8 cellular contexts compared by ENCODE assay signal in genomic region chr1:244834596-244835275, GRCh38. TPM values are rescaled to one million over a fixed set of nuclear protein-coding genes. Genes with fewer than 3 reads are reported as not detected.
DNase-seq lines count a peak whose midpoint lies in the region; ATAC-seq and TF ChIP-seq lines count a peak whose summit lies in the region.

No MANE protein-coding gene starts in this region.

- no peaks in the 10 kb centered on the region for H3K27me3 Mint-ChIP-seq in CD4-positive, alpha-beta memory T cell
- no peaks in the 10 kb centered on the region for H3K27me3 Mint-ChIP-seq in activated CD8-positive, alpha-beta T cell treated with anti-CD3 and anti-CD28 coated beads for 36 hours

- no peaks in the 10 kb centered on the region for H3K9me3 ChIP-seq in CD4-positive, alpha-beta memory T cell (ENCODE audit: control insufficient read depth in 1 of 2, low read length in 2 of 2)
- H3K9me3 ChIP-seq in mononuclear cell (ENCODE audit: low read depth, low read length) = no peaks in the 10 kb centered on the region

- TF ChIP-seq CTCF in activated CD8-positive, alpha-beta T cell treated with anti-CD3 and anti-CD28 coated beads for 36 hours (IDR thresholded peaks at IDR 0.05) = no peak

- H3K4me3 Mint-ChIP-seq in CD4-positive, alpha-beta memory T cell = peak overlapping the region; percentile 89 to 98 (median 96)
- H3K4me3 Mint-ChIP-seq in activated CD8-positive, alpha-beta T cell treated with anti-CD3 and anti-CD28 coated beads for 36 hours = peak overlapping the region; percentile 93

- H3K27me3 ChIP-seq in CD4-positive, alpha-beta memory T cell (ENCODE audit: insufficient read depth, low read length) = no peaks in the 10 kb centered on the region
- H3K27me3 ChIP-seq in mononuclear cell (ENCODE audit: insufficient read depth, low read length) = no peaks in the 10 kb centered on the region

- H3K4me1 ChIP-seq in CD4-positive, alpha-beta memory T cell (ENCODE audit: insufficient read depth, low read length) = peaks cover 44% of the 10 kb centered on the region
- H3K4me1 ChIP-seq in mononuclear cell (ENCODE audit: insufficient read depth, low read length) = peaks cover 39% of the 10 kb centered on the region

- peak overlapping the region; percentile 74 to 80 for H3K4me3 ChIP-seq in CD4-positive, alpha-beta memory T cell (ENCODE audit: low read length in 2 of 2)
- peak overlapping the region; percentile 83 for H3K4me3 ChIP-seq in mononuclear cell (ENCODE audit: low read length)

- ATAC-seq in GM19372 (IDR thresholded peaks at IDR 0.05; ENCODE audit: low read depth, unreplicated experiment) (peak; percentile 60), HG03520 (IDR thresholded peaks at IDR 0.05; ENCODE audit: unreplicated experiment) (peak; percentile 59)
- peak; percentile 78 for ATAC-seq in activated CD8-positive, alpha-beta T cell treated with anti-CD3 and anti-CD28 coated beads for 36 hours

- peaks cover 29 to 59% (median 37%) of the 10 kb centered on the region in 4 donors for H3K4me1 Mint-ChIP-seq in CD4-positive, alpha-beta memory T cell
- peaks cover 31% of the 10 kb centered on the region for H3K4me1 Mint-ChIP-seq in activated CD8-positive, alpha-beta T cell treated with anti-CD3 and anti-CD28 coated beads for 36 hours (ENCODE audit: low read depth)

- peak overlapping the region; percentile 94 for H3K27ac ChIP-seq in CD4-positive, alpha-beta memory T cell (ENCODE audit: low read depth, low read length)

- H3K36me3 ChIP-seq in CD4-positive, alpha-beta memory T cell (ENCODE audit: insufficient read depth, low read length) = no peaks in the 10 kb centered on the region

- peaks cover 0 to 3% (median 0%) of the 10 kb centered on the region in 8 donors for H3K9me3 Mint-ChIP-seq in CD4-positive, alpha-beta memory T cell
- no peaks in the 10 kb centered on the region for H3K9me3 Mint-ChIP-seq in activated CD8-positive, alpha-beta T cell treated with anti-CD3 and anti-CD28 coated beads for 36 hours

- CTCF ChIA-PET in CD4-positive, alpha-beta memory T cell (lab: Charles Lee; ENCODE audit: partially characterized antibody) = interaction anchor here (0.7 to 8.4 kb wide), 11 partner anchors 9 to 208 kb away, joined by 3 to 97 read pairs (median 6); partner anchors contain the start of gene HNRNPU
- CTCF ChIA-PET in activated CD8-positive, alpha-beta T cell treated with anti-CD3 and anti-CD28 coated beads for 36 hours (lab: Charles Lee) = interaction anchor here (0.7 to 3.4 kb wide), 6 partner anchors 16 to 319 kb away, joined by 3 to 15 read pairs (median 4); partner anchors contain the start of gene HNRNPU

- intact Hi-C loops in CD4-positive, alpha-beta memory T cell (cut with micrococcal nuclease) = loop anchor here (1.0 kb wide), 8 partner anchors 29 to 1579 kb away; partner anchors contain the start of gene CEP170
- intact Hi-C loops in activated CD8-positive, alpha-beta T cell treated with anti-CD3 and anti-CD28 coated beads for 36 hours (cut with micrococcal nuclease) = loop anchor here (10.0 kb wide), 1 partner anchor 140 kb away; no protein-coding TSS in a partner anchor

- H3K27ac Mint-ChIP-seq in CD4-positive, alpha-beta memory T cell = peak overlapping the region; percentile 93 to 100 (median 99)
- peak overlapping the region; percentile 98 for H3K27ac Mint-ChIP-seq in activated CD8-positive, alpha-beta T cell treated with anti-CD3 and anti-CD28 coated beads for 36 hours

- POLR2A ChIA-PET in CD4-positive, alpha-beta memory T cell (lab: Charles Lee; ENCODE audit: partially characterized antibody) = interaction anchor here (0.7 to 25.0 kb wide), 26 partner anchors 10 to 1579 kb away, joined by 3 to 1465 read pairs (median 6); partner anchors contain the start of genes ADSS2, CATSPERE, CEP170 and DESI2
- POLR2A ChIA-PET in activated CD8-positive, alpha-beta T cell treated with anti-CD3 and anti-CD28 coated beads for 36 hours (lab: Charles Lee) = interaction anchor here (0.8 to 16.7 kb wide), 11 partner anchors 9 to 182 kb away, joined by 3 to 554 read pairs (median 6); partner anchors contain the start of genes DESI2 and HNRNPU

- H3K36me3 Mint-ChIP-seq in CD4-positive, alpha-beta memory T cell = peaks cover 19 to 35% of the 10 kb centered on the region in 2 donors
- H3K36me3 Mint-ChIP-seq in activated CD8-positive, alpha-beta T cell treated with anti-CD3 and anti-CD28 coated beads for 36 hours (ENCODE audit: low read depth) = peaks cover 39% of the 10 kb centered on the region

- DNase-seq in CD4-positive, alpha-beta memory T cell = peak; percentile 93 to 95 (median 94)
- DNase-seq in NCI-H82 treated with DMSO at 0.1 percent for 48 hours (lab: John Stamatoyannopoulos, UW; ENCODE audit: unreplicated experiment) = peak; percentile 81
- DNase-seq in activated CD8-positive, alpha-beta T cell treated with anti-CD3 and anti-CD28 coated beads for 36 hours = peak; percentile 98
- DNase-seq in effector CD8-positive, alpha-beta T cell (lab: John Stamatoyannopoulos, UW) = peak; percentile 83
- peak; percentile 92 for DNase-seq in stimulated activated CD8-positive, alpha-beta memory T cell treated with anti-CD3 and anti-CD28 coated beads, Interleukin-4, amount 100 ng/mL, for 48 hours

RNA-seq across cellular contexts. Expression of gene COX20, which starts 0.7 kb away (rescaled TPM):
- total RNA-seq in CD4-positive, alpha-beta memory T cell = 10 to 100 TPM; 31.3 to 32.9 TPM
- polyA plus RNA-seq in CD4-positive, alpha-beta memory T cell = 10 to 100 TPM; 42.8 to 65.7 TPM
- total RNA-seq in activated CD8-positive, alpha-beta T cell treated with anti-CD3 and anti-CD28 coated beads for 36 hours = 10 to 100 TPM; 33.1 to 34.7 TPM
- 19.7 TPM for total RNA-seq in mononuclear cell

RNA-seq across cellular contexts. Expression of gene HNRNPU, which starts 29.6 kb away (rescaled TPM):
- total RNA-seq in CD4-positive, alpha-beta memory T cell = 100 to 1,000 TPM; 370 to 385 TPM
- polyA plus RNA-seq in CD4-positive, alpha-beta memory T cell = 100 to 1,000 TPM; 126 to 357 TPM
- 100 to 1,000 TPM; 469 to 474 TPM for total RNA-seq in activated CD8-positive, alpha-beta T cell treated with anti-CD3 and anti-CD28 coated beads for 36 hours
- total RNA-seq in mononuclear cell = 436 TPM

Comparison
In these comparisons a context has a peak if more than half of its experiments do, and no peak if none do; other contexts are left out.
1. Peak in every context shown above with its lines: DNase-seq, ATAC-seq, H3K4me3 ChIP-seq and H3K27ac ChIP-seq.